ENCODE assay signal across 17 cellular contexts in the genomic region with DNA sequence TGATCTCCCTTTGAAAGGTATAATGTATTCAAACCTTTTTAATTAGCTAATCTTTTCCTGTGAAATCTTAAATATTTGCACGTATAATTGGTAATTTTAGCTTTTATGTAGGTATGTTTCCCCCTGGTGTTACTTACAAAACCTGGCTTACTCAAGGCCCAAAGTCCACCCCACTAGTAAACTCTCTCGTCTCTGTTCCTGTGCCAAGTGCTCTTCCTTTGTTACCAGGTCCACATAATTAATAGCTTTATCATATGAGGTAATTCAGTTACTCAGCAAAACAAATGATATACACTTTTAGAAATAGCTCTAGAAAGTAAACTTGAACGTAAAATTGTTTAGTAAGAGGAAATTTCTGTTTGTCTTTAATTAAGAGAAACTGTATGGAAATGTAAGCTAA. TPM values are rescaled to one million over a fixed set of nuclear protein-coding genes. Genes with fewer than 3 reads are reported as not detected.
DNase-seq lines count a peak whose midpoint lies in the region; ATAC-seq and TF ChIP-seq lines count a peak whose summit lies in the region.
"Had no signal": no experiment of that assay in that cellular context is flagged by ENCODE, and none has a peak within 500 bp of the region (broad histone marks: within the 10 kb centered on the region; RNA-seq: fewer than 3 reads in every experiment).

No MANE protein-coding gene starts in this region.

- CTCF ChIA-PET in activated naive CD4-positive, alpha-beta T cell treated with anti-CD3 and anti-CD28 coated beads for 36 hours (lab: Charles Lee), result no interaction called here

- H3K4me3 Mint-ChIP-seq in brain, result peak overlapping the region in 1 of 5 experiments; percentile 2
- H3K4me3 Mint-ChIP-seq in activated naive CD4-positive, alpha-beta T cell treated with anti-CD3 and anti-CD28 coated beads for 36 hours, result no peak overlapping the region
- no peak overlapping the region for H3K4me3 Mint-ChIP-seq in activated naive CD8-positive, alpha-beta T cell treated with anti-CD3 and anti-CD28 coated beads for 36 hours
- H3K4me3 Mint-ChIP-seq: central memory CD8-positive, alpha-beta T cell had no signal

- peaks cover 0 to 8% (median 0%) of the 10 kb centered on the region in 5 experiments for H3K9me3 Mint-ChIP-seq in brain
- H3K9me3 Mint-ChIP-seq in activated naive CD4-positive, alpha-beta T cell treated with anti-CD3 and anti-CD28 coated beads for 36 hours, result no peaks in the 10 kb centered on the region
- no peaks in the 10 kb centered on the region for H3K9me3 Mint-ChIP-seq in activated naive CD8-positive, alpha-beta T cell treated with anti-CD3 and anti-CD28 coated beads for 36 hours
- H3K9me3 Mint-ChIP-seq: central memory CD8-positive, alpha-beta T cell had no signal

- no peaks in the 10 kb centered on the region for H3K79me1 ChIP-seq in mesendoderm (ENCODE audit: low read length)

- H3K79me2 ChIP-seq in mesendoderm (ENCODE audit: control insufficient read depth, insufficient read depth, low read length), result no peaks in the 10 kb centered on the region

- H3K56ac ChIP-seq in mesendoderm (ENCODE audit: low read length), result no peak overlapping the region

- no peaks in the 10 kb centered on the region for H3K9me3 ChIP-seq in BE2C
- H3K9me3 ChIP-seq: MG63, SJSA1 had no signal

- peaks cover 84% of the 10 kb centered on the region for H3K4me1 Mint-ChIP-seq in brain
- H3K4me1 Mint-ChIP-seq in activated naive CD4-positive, alpha-beta T cell treated with anti-CD3 and anti-CD28 coated beads for 36 hours (ENCODE audit: low read depth), result no peaks in the 10 kb centered on the region
- H3K4me1 Mint-ChIP-seq in activated naive CD8-positive, alpha-beta T cell treated with anti-CD3 and anti-CD28 coated beads for 36 hours, result peaks cover 1% of the 10 kb centered on the region

- H3K4ac ChIP-seq in mesendoderm (ENCODE audit: low read depth, low read length), result no peak overlapping the region

- H2BK5ac ChIP-seq in mesendoderm (ENCODE audit: low read length), result no peak overlapping the region

- H3K4me2 ChIP-seq in mesendoderm (ENCODE audit: low read length), result no peak overlapping the region
- H3K4me2 ChIP-seq: PC-9 had no signal

- H3K27me3 ChIP-seq in BE2C (no peaks in the 10 kb centered on the region), mesendoderm (ENCODE audit: insufficient read depth, low read length, poor library complexity) (no peaks in the 10 kb centered on the region)
- H3K27me3 ChIP-seq: MG63, SJSA1 had no signal

- H3K18ac ChIP-seq in mesendoderm (ENCODE audit: low read length), result no peak overlapping the region

- peak overlapping the region in 3 of 5 experiments; percentile 3 to 50 (median 41) for H3K27ac Mint-ChIP-seq in brain
- H3K27ac Mint-ChIP-seq in activated naive CD4-positive, alpha-beta T cell treated with anti-CD3 and anti-CD28 coated beads for 36 hours, result no peak overlapping the region
- no peak overlapping the region for H3K27ac Mint-ChIP-seq in activated naive CD8-positive, alpha-beta T cell treated with anti-CD3 and anti-CD28 coated beads for 36 hours

- intact Hi-C loops in activated naive CD4-positive, alpha-beta T cell treated with anti-CD3 and anti-CD28 coated beads for 36 hours (cut with micrococcal nuclease), result no loop called here

- no peak overlapping the region for H2AK5ac ChIP-seq in mesendoderm (ENCODE audit: low read length)

- H3K23ac ChIP-seq in mesendoderm (ENCODE audit: low read length), result no peak overlapping the region

- H3K9ac ChIP-seq in mesendoderm (ENCODE audit: low read length), result no peak overlapping the region

- ATAC-seq in HG03039 (IDR thresholded peaks at IDR 0.05; ENCODE audit: unreplicated experiment), result no peak

- no peaks in the 10 kb centered on the region for H3K36me3 ChIP-seq in BE2C
- no peaks in the 10 kb centered on the region for H3K36me3 ChIP-seq in mesendoderm (ENCODE audit: control insufficient read depth, insufficient read depth, low read length)
- H3K36me3 ChIP-seq: MG63, SJSA1 had no signal

- no peak overlapping the region for H2BK15ac ChIP-seq in mesendoderm (replicated peaks; ENCODE audit: low read depth)

- TF ChIP-seq CTCF in BE2C (IDR thresholded peaks at IDR 0.05; ENCODE audit: low read depth, low read length) (no peak), brain (conservative IDR thresholded peaks at IDR 0.05) (no peak)

- H3K27ac ChIP-seq in mesendoderm (ENCODE audit: low read depth, low read length), result no peak overlapping the region
- H3K27ac ChIP-seq: PC-9, SJSA1 had no signal

- H2BK120ac ChIP-seq in mesendoderm (ENCODE audit: low read depth, low read length), result no peak overlapping the region

- no peak overlapping the region for H3K4me3 ChIP-seq in BE2C (ENCODE audit: low read depth, low read length)
- no peak overlapping the region for H3K4me3 ChIP-seq in mesendoderm (ENCODE audit: low read length)
- H3K4me3 ChIP-seq: MG63, PC-9, SJSA1 had no signal

- peaks cover 12% of the 10 kb centered on the region for H3K36me3 Mint-ChIP-seq in brain
- H3K36me3 Mint-ChIP-seq in activated naive CD4-positive, alpha-beta T cell treated with anti-CD3 and anti-CD28 coated beads for 36 hours (ENCODE audit: low read depth), result no peaks in the 10 kb centered on the region
- peaks cover 1% of the 10 kb centered on the region for H3K36me3 Mint-ChIP-seq in activated naive CD8-positive, alpha-beta T cell treated with anti-CD3 and anti-CD28 coated beads for 36 hours

- H4K5ac ChIP-seq in mesendoderm (ENCODE audit: low read length), result no peak overlapping the region

- WGBS in mesendoderm (ENCODE audit: extremely low coverage, insufficient coverage, low lambda C conversion rate), result no CpG with 5 or more reads among the region's 3 CpGs

- DNase-seq in BE2C, result peak; percentile 10
- DNase-seq in NCI-H1105 (lab: John Stamatoyannopoulos, UW), result peak; percentile 41
- DNase-seq in lung microvascular endothelial cell (ENCODE audit: low read depth in 2 of 2), result peak; percentile 53 to 80
- DNase-seq in activated naive CD4-positive, alpha-beta T cell treated with anti-CD3 and anti-CD28 coated beads for 36 hours, result no peak
- no peak for DNase-seq in activated naive CD8-positive, alpha-beta T cell treated with anti-CD3 and anti-CD28 coated beads for 36 hours
- no peak for DNase-seq in mesendoderm
- DNase-seq: activated CD4-positive, alpha-beta T cell treated with anti-CD3 and anti-CD28 coated beads for 4 hours; activated CD8-positive, alpha-beta memory T cell treated with anti-CD3 and anti-CD28 coated beads, Interleukin-2, amount 50 U/mL, for 4 hours; effector CD8-positive, alpha-beta T cell; hypothalamus; MG63; PC-9; stimulated activated CD4-positive, alpha-beta T cell treated with anti-CD3 and anti-CD28 coated beads, Interleukin-2, amount 100 ng/mL, for 48 hours had no signal

- H3K4me1 ChIP-seq in BE2C (no peaks in the 10 kb centered on the region; the same call in none of the 2 replicates), mesendoderm (ENCODE audit: control insufficient read depth, low read depth, low read length) (no peaks in the 10 kb centered on the region)
- H3K4me1 ChIP-seq: SJSA1 had no signal

- H3K27me3 Mint-ChIP-seq in brain, result no peaks in the 10 kb centered on the region
- H3K27me3 Mint-ChIP-seq in activated naive CD4-positive, alpha-beta T cell treated with anti-CD3 and anti-CD28 coated beads for 36 hours (ENCODE audit: low read depth), result no peaks in the 10 kb centered on the region
- H3K27me3 Mint-ChIP-seq in activated naive CD8-positive, alpha-beta T cell treated with anti-CD3 and anti-CD28 coated beads for 36 hours, result peaks cover 4% of the 10 kb centered on the region
- H3K27me3 Mint-ChIP-seq: central memory CD8-positive, alpha-beta T cell had no signal

- no peak overlapping the region for H4K8ac ChIP-seq in mesendoderm (ENCODE audit: low read depth, low read length)

RNA-seq across cellular contexts. Expression of a gene that starts 36.7 kb away (rescaled TPM):
- polyA plus RNA-seq in BE2C (2012; ENCODE audit: insufficient read depth, insufficient read length, low read depth), result 6.0 TPM
- polyA plus RNA-seq in brain (ENCODE audit: insufficient read depth, low read depth, low replicate concordance), result 4.1 TPM
- 8.5 and 14.3 TPM in 2 replicates for total RNA-seq in lung microvascular endothelial cell
- total RNA-seq in activated naive CD4-positive, alpha-beta T cell treated with anti-CD3 and anti-CD28 coated beads for 36 hours, result 1 to 10 TPM in 1 of 2 experiments, under 1 TPM in 1; 0.98 to 1.1 TPM
- total RNA-seq in activated naive CD8-positive, alpha-beta T cell treated with anti-CD3 and anti-CD28 coated beads for 36 hours, result 1 to 10 TPM; 1.3 to 1.7 TPM
- 0.46 TPM for polyA plus RNA-seq in mesendoderm (2013, experiment 1 of 2)
- 0.45 TPM for polyA plus RNA-seq in mesendoderm (2013, experiment 2 of 2)

Comparison
In these comparisons a context has a peak if more than half of its experiments do, and no peak if none do; other contexts are left out.
1. DNase-seq: peak in BE2C (single experiment), NCI-H1105 (single experiment) and lung microvascular endothelial cell (2 of 2); none in activated naive CD4-positive, alpha-beta T cell treated with anti-CD3 and anti-CD28 coated beads for 36 hours (single experiment), activated naive CD8-positive, alpha-beta T cell treated with anti-CD3 and anti-CD28 coated beads for 36 hours (single experiment) and mesendoderm (single experiment).
2. H3K27ac Mint-ChIP-seq: peak in brain (3 of 5); none in activated naive CD4-positive, alpha-beta T cell treated with anti-CD3 and anti-CD28 coated beads for 36 hours (single experiment) and activated naive CD8-positive, alpha-beta T cell treated with anti-CD3 and anti-CD28 coated beads for 36 hours (single experiment).